In genomic region chr2:232838406-232838874, GRCh38 we compare ENCODE assay signal across 8 cellular contexts. TPM values are rescaled to one million over a fixed set of nuclear protein-coding genes. Genes with fewer than 3 reads are reported as not detected.
DNase-seq lines count a peak whose midpoint lies in the region; ATAC-seq, FAIRE-seq and TF ChIP-seq lines count a peak whose summit lies in the region.

No MANE protein-coding gene starts in this region.

- H3K4me3 ChIP-seq in astrocyte (ENCODE audit: insufficient read depth, low read depth, low read length), result no peak overlapping the region
- no peak overlapping the region for H3K4me3 ChIP-seq in sigmoid colon

- TF ChIP-seq EP300 in sigmoid colon (IDR thresholded peaks at IDR 0.05), result no peak

- peak overlapping the region; percentile 79 for H3K27ac Mint-ChIP-seq in T-helper 1 cell treated with Interleukin-12 subunit alpha and Interleukin-12 subunit beta and Interleukin-4 antibody, amounts not matched to agents 30 μg/mL and 1 μg/mL, for 36 hours
- H3K27ac Mint-ChIP-seq in astrocyte (ENCODE audit: unreplicated experiment), result peak overlapping the region; percentile 60

- H3K4me1 ChIP-seq in astrocyte (ENCODE audit: insufficient read depth, low read length) (peaks cover 7% of the 10 kb centered on the region), sigmoid colon (peaks cover 0 to 17% (median 11%) of the 10 kb centered on the region in 4 donors)

- peaks cover 40% of the 10 kb centered on the region for H4K20me1 ChIP-seq in astrocyte (ENCODE audit: insufficient read depth, low read length)

- no peak for FAIRE-seq in astrocyte (lab: Jason Lieb, UNC)

- H3K4me2 ChIP-seq in astrocyte (ENCODE audit: low read length), result peak overlapping the region; percentile 25

- no peaks in the 10 kb centered on the region for H3K27me3 ChIP-seq in astrocyte (ENCODE audit: insufficient read depth, low read length)
- no peaks in the 10 kb centered on the region for H3K27me3 ChIP-seq in sigmoid colon

- ATAC-seq in GM18519 (IDR thresholded peaks at IDR 0.05; ENCODE audit: low FRiP score, unreplicated experiment) (peak; percentile 44), HG03139 (IDR thresholded peaks at IDR 0.05; ENCODE audit: unreplicated experiment) (peak; percentile 81)

- WGBS in sigmoid colon, 2 donors, result 10 to 47% methylated on average over 2 of the region's 2 CpGs

- peaks cover 3% of the 10 kb centered on the region for H3K79me2 ChIP-seq in astrocyte (ENCODE audit: insufficient read depth, low read length)

- DNase-seq in astrocyte (ENCODE audit: low read depth) (peak; percentile 32), NCI-H69 (lab: John Stamatoyannopoulos, UW) (no peak), sigmoid colon (no peak), NCI-H526 treated with DMSO at 0.1 percent for 48 hours (lab: John Stamatoyannopoulos, UW) (no peak)
- peak; percentile 57 for DNase-seq in stimulated activated CD4-positive, alpha-beta T cell treated with anti-CD3 and anti-CD28 coated beads, Interleukin-12 subunit alpha, Interleukin-12 subunit beta, amount 100 ng/mL, for 4 hours

- peaks cover 25% of the 10 kb centered on the region for H3K4me1 Mint-ChIP-seq in T-helper 1 cell treated with Interleukin-12 subunit alpha and Interleukin-12 subunit beta and Interleukin-4 antibody, amounts not matched to agents 30 μg/mL and 1 μg/mL, for 36 hours (ENCODE audit: low read depth)
- H3K4me1 Mint-ChIP-seq in astrocyte (ENCODE audit: low read depth, unreplicated experiment), result peaks cover 21% of the 10 kb centered on the region

- H3K4me3 Mint-ChIP-seq in T-helper 1 cell treated with Interleukin-12 subunit alpha and Interleukin-12 subunit beta and Interleukin-4 antibody, amounts not matched to agents 30 μg/mL and 1 μg/mL, for 36 hours, result peak overlapping the region; percentile 5
- no peak overlapping the region for H3K4me3 Mint-ChIP-seq in astrocyte (ENCODE audit: unreplicated experiment)

- intact Hi-C loops in sigmoid colon (cut with DNase I), result no loop called here

- H3K9ac ChIP-seq in astrocyte (ENCODE audit: low read length), result no peak overlapping the region

- no peaks in the 10 kb centered on the region for H3K9me3 Mint-ChIP-seq in T-helper 1 cell treated with Interleukin-12 subunit alpha and Interleukin-12 subunit beta and Interleukin-4 antibody, amounts not matched to agents 30 μg/mL and 1 μg/mL, for 36 hours
- H3K9me3 Mint-ChIP-seq in astrocyte (ENCODE audit: unreplicated experiment), result no peaks in the 10 kb centered on the region

- no peak for TF ChIP-seq POLR2A in sigmoid colon (IDR thresholded peaks at IDR 0.05)

- H3K9me3 ChIP-seq in astrocyte (ENCODE audit: insufficient read depth, low read depth, low read length) (no peaks in the 10 kb centered on the region), sigmoid colon (no peaks in the 10 kb centered on the region)

- H3K27ac ChIP-seq in astrocyte (ENCODE audit: low read depth, low read length) (no peak overlapping the region), sigmoid colon (no peak overlapping the region)

- TF ChIP-seq CTCF in astrocyte (IDR thresholded peaks at IDR 0.05; ENCODE audit: insufficient read depth, low read depth, low read length) (no peak), sigmoid colon (IDR thresholded peaks at IDR 0.05) (no peak)

- no peaks in the 10 kb centered on the region for H3K27me3 Mint-ChIP-seq in T-helper 1 cell treated with Interleukin-12 subunit alpha and Interleukin-12 subunit beta and Interleukin-4 antibody, amounts not matched to agents 30 μg/mL and 1 μg/mL, for 36 hours (ENCODE audit: low read depth)
- H3K27me3 Mint-ChIP-seq in astrocyte (ENCODE audit: low read depth, unreplicated experiment), result no peaks in the 10 kb centered on the region

- H3K36me3 Mint-ChIP-seq in T-helper 1 cell treated with Interleukin-12 subunit alpha and Interleukin-12 subunit beta and Interleukin-4 antibody, amounts not matched to agents 30 μg/mL and 1 μg/mL, for 36 hours (ENCODE audit: low read depth), result peaks cover 31% of the 10 kb centered on the region
- H3K36me3 Mint-ChIP-seq in astrocyte (ENCODE audit: low read depth, unreplicated experiment), result peaks cover 5% of the 10 kb centered on the region

- peaks cover 19% of the 10 kb centered on the region for H3K36me3 ChIP-seq in astrocyte (ENCODE audit: insufficient read depth, low read length)
- peaks cover 7 to 81% (median 20%) of the 10 kb centered on the region in 4 donors for H3K36me3 ChIP-seq in sigmoid colon

- no peak overlapping the region for H2AFZ ChIP-seq in astrocyte (ENCODE audit: low read depth, low read length)

RNA-seq across cellular contexts. Expression of gene SNORC, which starts 31.6 kb away (rescaled TPM):
- total RNA-seq in astrocyte (2.1 and 3.1 TPM in 2 replicates), sigmoid colon (1 to 10 TPM in 2 of 4 donors, under 1 TPM in 2; under 0.01 to 1.9 (median 0.71) TPM)
- 10 to 100 TPM in 1 of 3 donors, 1 to 10 TPM in 2; 7.2 to 13.2 (median 8.8) TPM for polyA plus RNA-seq in sigmoid colon

Comparison
In these comparisons a context has a peak if more than half of its experiments do, and no peak if none do; other contexts are left out.
1. DNase-seq: peak in astrocyte (single experiment) and stimulated activated CD4-positive, alpha-beta T cell treated with anti-CD3 and anti-CD28 coated beads, Interleukin-12 subunit alpha, Interleukin-12 subunit beta, amount 100 ng/mL, for 4 hours (single experiment); none in NCI-H69 (single experiment), sigmoid colon (single experiment) and NCI-H526 treated with DMSO at 0.1 percent for 48 hours (single experiment).